ENCODE assay signal across 11 cellular contexts in the genomic region with DNA sequence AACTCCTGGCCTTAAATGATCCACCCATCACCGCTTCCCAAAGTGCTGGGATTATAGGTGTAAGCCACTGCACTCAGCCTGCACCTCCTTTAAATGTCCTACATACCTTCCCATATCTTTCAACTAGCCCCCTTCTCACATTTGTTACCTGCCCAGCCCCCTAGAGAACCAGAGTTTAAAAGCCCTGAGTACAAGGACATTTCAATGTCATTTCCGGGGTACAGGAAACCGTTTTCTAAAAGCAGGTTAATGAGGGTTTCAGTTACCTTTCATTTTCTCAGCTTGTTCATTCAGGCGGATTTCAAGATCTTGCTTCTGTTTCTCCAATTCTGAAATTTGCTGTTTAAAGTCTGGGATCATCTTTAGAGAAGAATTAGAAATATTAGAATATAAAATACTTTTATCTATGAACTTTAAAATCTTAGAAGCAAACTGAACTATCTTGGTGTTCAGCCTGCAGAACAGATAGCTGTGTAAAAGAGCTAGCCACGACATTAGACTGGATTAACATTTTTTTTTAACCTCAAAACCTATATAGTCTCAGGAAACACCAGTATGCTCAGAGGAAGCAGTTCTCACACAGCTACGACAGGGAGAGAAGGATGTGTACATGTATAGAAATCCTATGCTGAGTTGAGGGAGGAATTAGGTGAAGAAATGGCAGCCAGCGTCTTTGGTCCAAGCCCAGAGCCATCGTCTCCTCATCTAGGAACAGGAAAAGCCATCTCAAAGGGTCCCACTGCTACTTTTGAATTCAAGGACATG. TPM values are rescaled to one million over a fixed set of nuclear protein-coding genes. Genes with fewer than 3 reads are reported as not detected.
DNase-seq lines count a peak whose midpoint lies in the region; ATAC-seq, FAIRE-seq and TF ChIP-seq lines count a peak whose summit lies in the region.
"Had no signal": no experiment of that assay in that cellular context is flagged by ENCODE, and none has a peak within 500 bp of the region (broad histone marks: within the 10 kb centered on the region; RNA-seq: fewer than 3 reads in every experiment).

No MANE protein-coding gene starts in this region.

- H3K4me1 ChIP-seq in DOHH2 (ENCODE audit: control insufficient read depth, low read length) (peaks cover 79% of the 10 kb centered on the region), IMR-90 (ENCODE audit: control insufficient read depth, insufficient read depth, low read length) (peaks cover 1% of the 10 kb centered on the region; the same call in 1 of the 2 replicates), K562 (replicated peaks in 1 of 2; ENCODE audit: control insufficient read depth in 2 of 2, insufficient read depth in 2 of 2, low read length in 2 of 2) (peaks cover 0 to 2% of the 10 kb centered on the region in 2 experiments; a peak in 1 of 5 replicates), esophagus squamous epithelium (no peaks in the 10 kb centered on the region)

- WGBS in IMR-90 (ENCODE audit: extremely low coverage in 2 of 2, insufficient read length in 1 of 2), 2 experiments: no CpG with 5 or more reads among the region's 8 CpGs
- WGBS in K562 (ENCODE audit: insufficient coverage, low coverage, missing lambda C conversion rate): 3% methylated on average over 8 of the region's 8 CpGs
- whole genome bisulfite sequencing in esophagus squamous epithelium, 2 donors: 60 to 81% methylated on average over 8 of the region's 8 CpGs

- DNase-seq in IMR-90: no peak
- no peak for DNase-seq in K562 (ENCODE audit: extremely low read depth in 1 of 4, low spot score in 3 of 4)
- DNase-seq in esophagus squamous epithelium (lab: John Stamatoyannopoulos, UW): no peak
- no peak for DNase-seq in pons (ENCODE audit: low spot score)
- DNase-seq: KG1, midbrain, NCI-H526 treated with DMSO at 0.1 percent for 48 hours had no signal

- H4K91ac ChIP-seq in IMR-90 (ENCODE audit: insufficient read depth, low read depth, low read length): no peak overlapping the region

- H2AK9ac ChIP-seq in IMR-90 (replicated peaks; ENCODE audit: low read depth, low read length, poor library complexity): no peak overlapping the region

- H3K9me3 ChIP-seq in DOHH2 (ENCODE audit: control insufficient read depth, insufficient read depth, low read length): no peaks in the 10 kb centered on the region
- H3K9me3 ChIP-seq in IMR-90 (ENCODE audit: control insufficient read depth, insufficient read depth, low read length): no peaks in the 10 kb centered on the region
- no peaks in the 10 kb centered on the region for H3K9me3 ChIP-seq in K562 (replicated peaks; ENCODE audit: control insufficient read depth, insufficient read depth, low read depth, low read length)
- H3K9me3 ChIP-seq in esophagus squamous epithelium: no peaks in the 10 kb centered on the region

- TF ChIP-seq CTCF in DOHH2 (IDR thresholded peaks at IDR 0.05; ENCODE audit: low read depth, low read length, poor library complexity, severe bottlenecking): no peak
- no peak for TF ChIP-seq CTCF in IMR-90 (conservative IDR thresholded peaks at IDR 0.05; ENCODE audit: low read depth, low read length)
- no peak for TF ChIP-seq CTCF in K562 (IDR thresholded peaks at IDR 0.05 in 2 of 3, conservative IDR thresholded peaks at IDR 0.05 in 1 of 3; ENCODE audit: insufficient read depth in 2 of 3, low read depth in 1 of 3, low read length in 3 of 3)
- TF ChIP-seq CTCF in esophagus squamous epithelium (IDR thresholded peaks at IDR 0.05): no peak

- ATAC-seq in GM19328 (IDR thresholded peaks at IDR 0.05; ENCODE audit: unreplicated experiment): peak; percentile 21
- no peak for ATAC-seq in IMR-90 (ENCODE audit: low read depth)
- ATAC-seq in K562: no peak
- ATAC-seq in GM21529 (IDR thresholded peaks at IDR 0.05; ENCODE audit: unreplicated experiment): no peak
- ATAC-seq in GM21717 (IDR thresholded peaks at IDR 0.05; ENCODE audit: unreplicated experiment): no peak

- FAIRE-seq in K562 (lab: Jason Lieb, UNC): no peak

- H3K36me3 ChIP-seq in DOHH2 (ENCODE audit: control insufficient read depth, low read length): peaks cover 26% of the 10 kb centered on the region
- H3K36me3 ChIP-seq in IMR-90 (ENCODE audit: control insufficient read depth, insufficient read depth, low read length): no peaks in the 10 kb centered on the region
- no peaks in the 10 kb centered on the region for H3K36me3 ChIP-seq in K562 (ENCODE audit: control insufficient read depth, insufficient read depth, low read length)
- peaks cover 0 to 95% (median 0%) of the 10 kb centered on the region in 3 donors for H3K36me3 ChIP-seq in esophagus squamous epithelium

- no peak for TF ChIP-seq EP300 in K562 (IDR thresholded peaks at IDR 0.05; ENCODE audit: low read length)

- no peak overlapping the region for H2BK20ac ChIP-seq in IMR-90 (ENCODE audit: low read depth, low read length)

- intact Hi-C loops in IMR-90 (cut with micrococcal nuclease) (loop anchor here (10.0 kb wide), 1 partner anchor 436 kb away; no protein-coding TSS in a partner anchor), K562 (cut with micrococcal nuclease) (no loop called here), esophagus squamous epithelium (cut with DNase I) (no loop called here)

- in situ Hi-C loops in IMR-90 (cut with MboI; ENCODE audit: low sequenced_read_pairs) (no loop called here), K562 (cut with MboI) (no loop called here)

- H3K9ac ChIP-seq in IMR-90 (ENCODE audit: low read depth, low read length): no peak overlapping the region
- no peak overlapping the region for H3K9ac ChIP-seq in K562 (ENCODE audit: insufficient read depth in 1 of 2, low read depth in 2 of 2, low read length in 2 of 2)

- no peak overlapping the region for H2BK5ac ChIP-seq in IMR-90 (ENCODE audit: low read depth, low read length, poor library complexity, severe bottlenecking)

- no peak overlapping the region for H3K14ac ChIP-seq in IMR-90 (replicated peaks; ENCODE audit: low read depth, low read length)

- no peak overlapping the region for H2BK15ac ChIP-seq in IMR-90 (ENCODE audit: low read depth, low read length)

- H3K9me1 ChIP-seq in IMR-90 (ENCODE audit: insufficient read depth, low read length): no peaks in the 10 kb centered on the region
- H3K9me1 ChIP-seq in K562 (ENCODE audit: control insufficient read depth, insufficient read depth, low read length): no peaks in the 10 kb centered on the region

- H4K20me1 ChIP-seq in DOHH2 (ENCODE audit: control insufficient read depth, insufficient read depth, low read depth, low read length) (no peaks in the 10 kb centered on the region), IMR-90 (ENCODE audit: insufficient read depth, low read length) (no peaks in the 10 kb centered on the region), K562 (replicated peaks; ENCODE audit: control insufficient read depth, insufficient read depth, low read length) (no peaks in the 10 kb centered on the region)

- no peak overlapping the region for H2AK5ac ChIP-seq in IMR-90 (ENCODE audit: low read depth, low read length)

- peaks cover 29% of the 10 kb centered on the region for H3F3A ChIP-seq in DOHH2 (ENCODE audit: control insufficient read depth, insufficient read depth)

- H3K27me3 ChIP-seq in DOHH2 (ENCODE audit: control insufficient read depth, low read length) (no peaks in the 10 kb centered on the region), IMR-90 (ENCODE audit: control insufficient read depth, insufficient read depth, low read length) (peaks cover 26% of the 10 kb centered on the region), K562 (ENCODE audit: control insufficient read depth in 2 of 2, insufficient read depth in 2 of 2, low read length in 2 of 2) (peaks cover 19 to 21% of the 10 kb centered on the region in 2 experiments), esophagus squamous epithelium (no peaks in the 10 kb centered on the region)

- no peak for TF ChIP-seq RAD21 in IMR-90 (IDR thresholded peaks at IDR 0.05; ENCODE audit: low read length)
- no peak for TF ChIP-seq RAD21 in K562 (CRISPR knock-in tag; conservative IDR thresholded peaks at IDR 0.05 in 1 of 2, IDR thresholded peaks at IDR 0.05 in 1 of 2)

- H3K79me2 ChIP-seq in DOHH2 (ENCODE audit: control insufficient read depth, low read length) (peaks cover 35% of the 10 kb centered on the region), K562 (ENCODE audit: control insufficient read depth, insufficient read depth, low read length) (no peaks in the 10 kb centered on the region)

- H3K9me2 ChIP-seq in DOHH2 (replicated peaks; ENCODE audit: control insufficient read depth, low read length): no peaks in the 10 kb centered on the region

- BruUV-seq in IMR-90 (replicated peaks; lab: Mats Ljungman, UMichigan) (no TSS peak), K562 (replicated peaks; lab: Mats Ljungman, UMichigan) (no TSS peak)

- dilution Hi-C loops in IMR-90 (cut with HindIII; ENCODE audit: low sequenced_read_pairs, unreplicated experiment): no loop called here

- peak overlapping the region; percentile 92 for H3K4me2 ChIP-seq in DOHH2 (ENCODE audit: low read length)
- peak overlapping the region; percentile 80 for H3K4me2 ChIP-seq in IMR-90 (ENCODE audit: low read depth, low read length)
- H3K4me2 ChIP-seq in K562 (ENCODE audit: insufficient read depth, low read length): no peak overlapping the region

- no peak overlapping the region for H3K23ac ChIP-seq in IMR-90 (ENCODE audit: low read depth, low read length)

- no peaks in the 10 kb centered on the region for H3K79me1 ChIP-seq in IMR-90 (ENCODE audit: low read depth in 1 of 2, low read length in 2 of 2)

- no peak overlapping the region for H3K4ac ChIP-seq in IMR-90 (ENCODE audit: low read depth, low read length)

- CTCF ChIA-PET in IMR-90 (lab: Yijun Ruan, JAX): no interaction called here
- CTCF ChIA-PET in K562 (lab: Yijun Ruan, JAX; ENCODE audit: low intra/inter-chr PET ratio): no interaction called here

- no peak overlapping the region for H2BK120ac ChIP-seq in IMR-90 (ENCODE audit: low read depth, low read length)

- no peak for TF ChIP-seq POLR2A in IMR-90 (IDR thresholded peaks at IDR 0.05; ENCODE audit: low read depth, low read length)
- TF ChIP-seq POLR2A in K562 (conservative IDR thresholded peaks at IDR 0.05): no peak
- TF ChIP-seq POLR2A in esophagus squamous epithelium (IDR thresholded peaks at IDR 0.05): no peak

- no peak overlapping the region for H4K5ac ChIP-seq in IMR-90 (ENCODE audit: low read depth, low read length)

- H3K56ac ChIP-seq in IMR-90 (ENCODE audit: extremely low read depth, insufficient read depth, low read length): no peak overlapping the region

- H3K4me3 ChIP-seq in DOHH2 (ENCODE audit: low read length): peak overlapping the region; percentile 92
- H3K4me3 ChIP-seq in IMR-90 (ENCODE audit: insufficient read depth, low read depth, low read length): no peak overlapping the region
- H3K4me3 ChIP-seq in K562: no peak overlapping the region
- no peak overlapping the region for H3K4me3 ChIP-seq in esophagus squamous epithelium

- POLR2A ChIA-PET in IMR-90 (lab: Charles Lee; ENCODE audit: unreplicated experiment) (no interaction called here), K562 (lab: Yijun Ruan, JAX) (interaction anchor here (0.6 kb wide), 1 partner anchor 12 kb away, joined by 3 read pairs; no protein-coding TSS in a partner anchor)

- H3K27ac ChIP-seq in DOHH2 (ENCODE audit: low read depth, low read length): peak overlapping the region; percentile 87
- H3K27ac ChIP-seq in IMR-90 (ENCODE audit: insufficient read depth, low read length): no peak overlapping the region
- no peak overlapping the region for H3K27ac ChIP-seq in K562 (ENCODE audit: extremely low read depth, low read depth, low read length)
- no peak overlapping the region for H3K27ac ChIP-seq in esophagus squamous epithelium

- no peak overlapping the region for H4K8ac ChIP-seq in IMR-90 (ENCODE audit: low read depth in 2 of 2, low read length in 2 of 2)

- H2AFZ ChIP-seq in IMR-90 (replicated peaks; ENCODE audit: low read length, poor library complexity) (no peak overlapping the region), K562 (ENCODE audit: low read depth, low read length) (no peak overlapping the region)

- no peak overlapping the region for H3K18ac ChIP-seq in IMR-90 (ENCODE audit: low read depth, low read length)

RNA-seq across cellular contexts. Expression of gene GNB5, which starts 29.9 kb away (rescaled TPM):
- total RNA-seq in IMR-90 (2012; rRNA removed) (33.2 and 33.9 TPM in 2 replicates), K562 (2014; rRNA removed) (0.77 and 2.5 TPM in 2 replicates), K562 (2014; rRNA removed; fragmentation: Illumina TruSeq; extraction: Trizol) (0.64 and 0.84 TPM in 2 replicates), K562 (2015; rRNA removed; fragmentation: Illumina TruSeq; extraction: Trizol) (0.11 and 0.98 TPM in 2 replicates), K562 (2021) (1.0 and 1.1 TPM in 2 replicates), esophagus squamous epithelium (10 to 100 TPM; 16.4 to 22.3 (median 19.9) TPM)
- polyA plus RNA-seq in IMR-90 (2012; rRNA removed) (25.3 and 27.7 TPM in 2 replicates), K562 (2011; rRNA removed) (0.70 and 0.79 TPM in 2 replicates), K562 (2014; fragmentation: Illumina TruSeq; extraction: Trizol) (0.61 and 0.70 TPM in 2 replicates), K562 (2014; fragmentation: Nextera tagmentation; extraction: Ambion mirVana) (under 1 TPM; 0.14 to 0.32 TPM), K562 (2014; rRNA removed) (0.63 and 2.1 TPM in 2 replicates)
- 16.4 and 21.4 TPM in 2 replicates for polyA plus RNA-seq in IMR-90 (2012; cell fraction: cytosol; rRNA removed)
- polyA plus RNA-seq in IMR-90 (2012; cell fraction: nucleus; rRNA removed; ENCODE audit: low replicate concordance): 12.6 and 24.4 TPM in 2 replicates
- total RNA-seq in K562 (2011; cell fraction: chromatin; rRNA removed; ENCODE audit: low replicate concordance): 1.4 and 1.9 TPM in 2 replicates
- 0.92 and 1.2 TPM in 2 replicates for total RNA-seq in K562 (2011; cell fraction: nucleolus; rRNA removed)
- total RNA-seq in K562 (2011; cell fraction: nucleoplasm; rRNA removed): 2.1 and 2.2 TPM in 2 replicates
- 0.55 and 0.79 TPM in 2 replicates for polyA plus RNA-seq in K562 (2011; cell fraction: cytosol; rRNA removed)
- polyA plus RNA-seq in K562 (2011; cell fraction: nucleus; rRNA removed): 0.48 and 0.74 TPM in 2 replicates
- polyA plus RNA-seq in K562 (2012): 0.92 and 1.2 TPM in 2 replicates
- polyA minus RNA-seq in K562 (2011; rRNA and poly(A)+ RNA removed): 0.77 and 0.81 TPM in 2 replicates
- 1.0 and 2.4 TPM in 2 replicates for polyA minus RNA-seq in K562 (2011; cell fraction: cytosol; rRNA and poly(A)+ RNA removed)
- 0.44 and 1.3 TPM in 2 replicates for polyA minus RNA-seq in K562 (2011; cell fraction: nucleus; rRNA and poly(A)+ RNA removed)
